Comparison of ENCODE assay signal across 17 cellular contexts in genomic region chr10:29132821-29133156, GRCh38.
DNase-seq lines count a peak whose midpoint lies in the region; ATAC-seq and TF ChIP-seq lines count a peak whose summit lies in the region.
"Had no signal": no experiment of that assay in that cellular context is flagged by ENCODE, and none has a peak within 500 bp of the region (broad histone marks: within the 10 kb centered on the region; RNA-seq: fewer than 3 reads in every experiment).

No MANE protein-coding gene starts in this region.

- DNase-seq in NCI-H748 (lab: John Stamatoyannopoulos, UW; ENCODE audit: unreplicated experiment) (peak; percentile 34), NCI-H748 treated with DMSO at 0.1 percent for 48 hours (lab: John Stamatoyannopoulos, UW) (no peak), NCI-H146 treated with DMSO at 0.1 percent for 48 hours (lab: John Stamatoyannopoulos, UW; ENCODE audit: unreplicated experiment) (peak; percentile 26), cardiac muscle cell (ENCODE audit: low read depth in 1 of 2, low spot score in 1 of 2) (no peak), pons (ENCODE audit: low spot score) (peak; percentile 15), substantia nigra (lab: John Stamatoyannopoulos, UW) (no peak), 8988T (no peak)
- DNase-seq: activated CD4-positive, CD25-positive, alpha-beta regulatory T cell treated with anti-CD3 and anti-CD28 coated beads, Interleukin-2, amount 50 U/mL, for 72 hours; activated naive CD4-positive, alpha-beta T cell; esophagus squamous epithelium; Kasumi-1; NCI-H1694; Peyer's patch; stimulated activated CD4-positive, alpha-beta T cell treated with anti-CD3 and anti-CD28 coated beads, Interleukin-12 subunit alpha, Interleukin-12 subunit beta, amount 100 ng/mL, for 4 hours; stimulated activated naive CD4-positive, alpha-beta T cell treated with Interleukin-2 at 50 U/mL for 16 hours; uterus had no signal

- peak overlapping the region; percentile 64 for H3K27ac ChIP-seq in cardiac muscle cell
- H3K27ac ChIP-seq in substantia nigra (ENCODE audit: low read depth, low read length, poor library complexity, severe bottlenecking), result no peak overlapping the region
- H3K27ac ChIP-seq: Peyer's patch had no signal

- H3K9me3 ChIP-seq in cardiac muscle cell (ENCODE audit: low read depth), result no peaks in the 10 kb centered on the region
- H3K9me3 ChIP-seq: esophagus squamous epithelium, Peyer's patch, uterus had no signal

- no peak overlapping the region for H3K4me3 ChIP-seq in cardiac muscle cell
- H3K4me3 ChIP-seq: esophagus squamous epithelium, Peyer's patch, uterus had no signal

- H3K4me1 ChIP-seq in cardiac muscle cell (ENCODE audit: low read depth), result peaks cover 16% of the 10 kb centered on the region
- H3K4me1 ChIP-seq: Peyer's patch, uterus had no signal

- ATAC-seq in HG02973 (IDR thresholded peaks at IDR 0.05; ENCODE audit: unreplicated experiment), result no peak

- no peaks in the 10 kb centered on the region for H3K27me3 ChIP-seq in cardiac muscle cell
- H3K27me3 ChIP-seq: Peyer's patch, uterus had no signal

- no peaks in the 10 kb centered on the region for H3K36me3 ChIP-seq in cardiac muscle cell
- H3K36me3 ChIP-seq: esophagus squamous epithelium, Peyer's patch, uterus had no signal

- TF ChIP-seq CTCF in cardiac muscle cell (IDR thresholded peaks at IDR 0.05; ENCODE audit: low read depth, low read length), result no peak

Comparison
In these comparisons a context has a peak if more than half of its experiments do, and no peak if none do; other contexts are left out.
1. DNase-seq: peak in NCI-H748 (single experiment), NCI-H146 treated with DMSO at 0.1 percent for 48 hours (single experiment) and pons (single experiment); none in NCI-H748 treated with DMSO at 0.1 percent for 48 hours (single experiment), cardiac muscle cell (0 of 2), substantia nigra (0 of 49) and 8988T (single experiment).